8 cellular contexts compared by ENCODE assay signal in the genomic region with DNA sequence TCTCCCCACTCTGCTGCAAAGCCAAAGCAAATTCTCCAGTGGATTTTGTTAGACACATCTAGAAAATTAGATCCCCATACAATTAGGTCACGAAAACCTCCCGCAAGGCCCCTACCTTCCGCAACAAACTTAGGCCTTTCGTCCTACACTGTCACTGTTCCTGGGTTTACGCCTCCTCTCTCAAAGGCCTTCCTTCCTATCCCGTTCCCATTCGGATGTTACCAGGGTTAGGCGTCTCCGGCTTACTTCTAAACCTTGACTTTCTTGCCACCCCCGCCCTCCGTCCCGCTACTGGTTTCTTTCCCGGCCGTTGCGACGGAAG. TPM values are rescaled to one million over a fixed set of nuclear protein-coding genes. Genes with fewer than 3 reads are reported as not detected.
A peak's percentile ranks its signal among the peaks of the same experiment; 100 is the strongest.
DNase-seq lines count a peak whose midpoint lies in the region; ATAC-seq, FAIRE-seq and TF ChIP-seq lines count a peak whose summit lies in the region.

No MANE protein-coding gene starts in this region.

- peaks cover 29% of the 10 kb centered on the region for H3K36me3 Mint-ChIP-seq in T-helper 1 cell treated with Interleukin-12 subunit alpha and Interleukin-12 subunit beta and Interleukin-4 antibody, amounts not matched to agents 30 μg/mL and 1 μg/mL, for 36 hours (ENCODE audit: low read depth)
- H3K36me3 Mint-ChIP-seq in activated naive CD8-positive, alpha-beta T cell treated with anti-CD3 and anti-CD28 coated beads, Interleukin-2, amount 50 U/mL, for 24 hours (ENCODE audit: low read depth): peaks cover 31% of the 10 kb centered on the region

- TF ChIP-seq CTCF in keratinocyte (optimal IDR thresholded peaks at IDR 0.05 in 1 of 3, IDR thresholded peaks at IDR 0.05 in 1 of 3, conservative IDR thresholded peaks at IDR 0.05 in 1 of 3; ENCODE audit: extremely low read depth in 1 of 3, insufficient read depth in 2 of 3, low read length in 3 of 3): no peak

- peak overlapping the region; percentile 89 to 97 (median 94) for H3K4me3 ChIP-seq in keratinocyte (ENCODE audit: control insufficient read depth in 2 of 3, extremely low read depth in 1 of 3, insufficient read depth in 2 of 3, low read depth in 1 of 3, low read length in 3 of 3)

- no peaks in the 10 kb centered on the region for H4K20me1 ChIP-seq in keratinocyte (ENCODE audit: control insufficient read depth, extremely low read depth, insufficient read depth, low read length)

- H3K4me1 Mint-ChIP-seq in T-helper 1 cell treated with Interleukin-12 subunit alpha and Interleukin-12 subunit beta and Interleukin-4 antibody, amounts not matched to agents 30 μg/mL and 1 μg/mL, for 36 hours (ENCODE audit: low read depth): peaks cover 28% of the 10 kb centered on the region
- peaks cover 37% of the 10 kb centered on the region for H3K4me1 Mint-ChIP-seq in activated naive CD8-positive, alpha-beta T cell treated with anti-CD3 and anti-CD28 coated beads, Interleukin-2, amount 50 U/mL, for 24 hours

- H3K36me3 ChIP-seq in keratinocyte (ENCODE audit: control insufficient read depth in 2 of 2, extremely low read depth in 1 of 2, insufficient read depth in 2 of 2, low read length in 2 of 2): peaks cover 7 to 13% of the 10 kb centered on the region in 2 experiments

- H3K9me3 ChIP-seq in keratinocyte (ENCODE audit: control insufficient read depth, low read depth, low read length): no peaks in the 10 kb centered on the region

- peak; percentile 18 for ATAC-seq in HG03196 (IDR thresholded peaks at IDR 0.05; ENCODE audit: unreplicated experiment)
- ATAC-seq in activated naive CD8-positive, alpha-beta T cell treated with anti-CD3 and anti-CD28 coated beads, Interleukin-2, amount 50 U/mL, for 24 hours: peak; percentile 16

- peak overlapping the region; percentile 86 for H3K4me2 ChIP-seq in keratinocyte (ENCODE audit: control insufficient read depth, extremely low read depth, insufficient read depth, low read depth, low read length)

- dilution Hi-C loops in keratinocyte (cut with MboI; ENCODE audit: extremely low pct_ligation_motif_present, low sequenced_read_pairs): no loop called here

- no peaks in the 10 kb centered on the region for H3K9me3 Mint-ChIP-seq in T-helper 1 cell treated with Interleukin-12 subunit alpha and Interleukin-12 subunit beta and Interleukin-4 antibody, amounts not matched to agents 30 μg/mL and 1 μg/mL, for 36 hours
- no peaks in the 10 kb centered on the region for H3K9me3 Mint-ChIP-seq in activated naive CD8-positive, alpha-beta T cell treated with anti-CD3 and anti-CD28 coated beads, Interleukin-2, amount 50 U/mL, for 24 hours

- no peaks in the 10 kb centered on the region for H3K27me3 ChIP-seq in keratinocyte (ENCODE audit: control insufficient read depth, extremely low read depth, insufficient read depth, low read length)

- H2AFZ ChIP-seq in keratinocyte (ENCODE audit: control insufficient read depth, low read length): peak overlapping the region; percentile 76

- H3K27ac ChIP-seq in keratinocyte (ENCODE audit: control insufficient read depth, insufficient read depth, low read length): peak overlapping the region; percentile 96
- peak overlapping the region; percentile 88 for H3K27ac ChIP-seq in temporal lobe (ENCODE audit: low read depth, low read length)

- no peak for DNase-seq in T-helper 1 cell
- DNase-seq in activated naive CD8-positive, alpha-beta T cell treated with anti-CD3 and anti-CD28 coated beads, Interleukin-2, amount 50 U/mL, for 24 hours: no peak
- DNase-seq in keratinocyte (ENCODE audit: low read depth, low spot score): no peak
- no peak for DNase-seq in nucleus accumbens (lab: John Stamatoyannopoulos, UW)
- DNase-seq in HPDE6-E6E7 (ENCODE audit: extremely low spot score): no peak

- H3K9ac ChIP-seq in keratinocyte (ENCODE audit: control insufficient read depth, extremely low read depth, insufficient read depth, low read length): peak overlapping the region; percentile 98

- H3K27me3 Mint-ChIP-seq in T-helper 1 cell treated with Interleukin-12 subunit alpha and Interleukin-12 subunit beta and Interleukin-4 antibody, amounts not matched to agents 30 μg/mL and 1 μg/mL, for 36 hours (ENCODE audit: low read depth): peaks cover 3% of the 10 kb centered on the region
- no peaks in the 10 kb centered on the region for H3K27me3 Mint-ChIP-seq in activated naive CD8-positive, alpha-beta T cell treated with anti-CD3 and anti-CD28 coated beads, Interleukin-2, amount 50 U/mL, for 24 hours

- peak overlapping the region; percentile 98 for H3K4me3 Mint-ChIP-seq in T-helper 1 cell treated with Interleukin-12 subunit alpha and Interleukin-12 subunit beta and Interleukin-4 antibody, amounts not matched to agents 30 μg/mL and 1 μg/mL, for 36 hours
- H3K4me3 Mint-ChIP-seq in activated naive CD8-positive, alpha-beta T cell treated with anti-CD3 and anti-CD28 coated beads, Interleukin-2, amount 50 U/mL, for 24 hours: peak overlapping the region; percentile 97

- H3K9me1 ChIP-seq in keratinocyte (ENCODE audit: control insufficient read depth, extremely low read depth, insufficient read depth, low read length): no peaks in the 10 kb centered on the region

- peaks cover 22% of the 10 kb centered on the region for H3K4me1 ChIP-seq in keratinocyte (ENCODE audit: control insufficient read depth, extremely low read depth, insufficient read depth, low read length)

- H3K27ac Mint-ChIP-seq in T-helper 1 cell treated with Interleukin-12 subunit alpha and Interleukin-12 subunit beta and Interleukin-4 antibody, amounts not matched to agents 30 μg/mL and 1 μg/mL, for 36 hours: peak overlapping the region; percentile 100
- H3K27ac Mint-ChIP-seq in activated naive CD8-positive, alpha-beta T cell treated with anti-CD3 and anti-CD28 coated beads, Interleukin-2, amount 50 U/mL, for 24 hours: peak overlapping the region; percentile 96

- H3K79me2 ChIP-seq in keratinocyte (ENCODE audit: control insufficient read depth, insufficient read depth, low read length): peaks cover 9% of the 10 kb centered on the region

- FAIRE-seq in keratinocyte (lab: Jason Lieb, UNC): no peak

RNA-seq across cellular contexts. Expression of gene RNF6, which starts 0.8 kb away (rescaled TPM):
- polyA plus RNA-seq in keratinocyte: 39.9 to 48.7 TPM (median 42.4 TPM) in 3 replicates
- polyA plus RNA-seq in keratinocyte (2011; ENCODE audit: low read depth): 99.0 TPM
- 30.7 and 55.6 TPM in 2 replicates for polyA plus RNA-seq in keratinocyte (2011; cell fraction: cytosol; rRNA removed)
- 33.5 and 46.8 TPM in 2 replicates for polyA plus RNA-seq in keratinocyte (2011; cell fraction: nucleus; rRNA removed)
- polyA plus RNA-seq in keratinocyte (2012; ENCODE audit: low replicate concordance): 43.3 and 53.3 TPM in 2 replicates
- 21.4 to 54.7 TPM (median 42.8 TPM) in 3 replicates for polyA minus RNA-seq in keratinocyte
- 39.9 TPM for polyA minus RNA-seq in keratinocyte (2011; cell fraction: cytosol; rRNA and poly(A)+ RNA removed)
- 22.8 and 47.7 TPM in 2 replicates for polyA minus RNA-seq in keratinocyte (2011; cell fraction: nucleus; rRNA and poly(A)+ RNA removed)
- 16.2 TPM for total RNA-seq in temporal lobe

RNA-seq across cellular contexts. Expression of gene CDK8, which starts 32.6 kb away (rescaled TPM):
- polyA plus RNA-seq in keratinocyte: 22.2 to 27.5 TPM (median 23.4 TPM) in 3 replicates
- polyA plus RNA-seq in keratinocyte (2011; ENCODE audit: low read depth): 35.8 TPM
- polyA plus RNA-seq in keratinocyte (2011; cell fraction: cytosol; rRNA removed): 18.6 and 29.2 TPM in 2 replicates
- 24.9 and 27.3 TPM in 2 replicates for polyA plus RNA-seq in keratinocyte (2011; cell fraction: nucleus; rRNA removed)
- 12.7 and 15.8 TPM in 2 replicates for polyA plus RNA-seq in keratinocyte (2012; ENCODE audit: low replicate concordance)
- polyA minus RNA-seq in keratinocyte: 20.0 to 35.8 TPM (median 35.1 TPM) in 3 replicates
- polyA minus RNA-seq in keratinocyte (2011; cell fraction: cytosol; rRNA and poly(A)+ RNA removed): 11.1 TPM
- 9.7 and 19.5 TPM in 2 replicates for polyA minus RNA-seq in keratinocyte (2011; cell fraction: nucleus; rRNA and poly(A)+ RNA removed)
- total RNA-seq in temporal lobe: 27.5 TPM
